29 cellular contexts compared by ENCODE assay signal in genomic region chr1:19747741-19748140, GRCh38. TPM values are rescaled to one million over a fixed set of nuclear protein-coding genes. Genes with fewer than 3 reads are reported as not detected.
"Had no signal": no experiment of that assay in that cellular context is flagged by ENCODE, and none has a peak within 500 bp of the region (broad histone marks: within the 10 kb centered on the region; RNA-seq: fewer than 3 reads in every experiment).

No MANE protein-coding gene starts in this region.

- H3K27me3 ChIP-seq: neural progenitor cell, ovary, right lobe of liver, sigmoid colon, spleen, suprapubic skin, testis, tibial nerve, upper lobe of left lung, vagina had no signal

- H3K27ac ChIP-seq: neural progenitor cell, ovary, parathyroid adenoma, psoas muscle, right lobe of liver, sigmoid colon, spleen, suprapubic skin, testis, tibial nerve, upper lobe of left lung, vagina had no signal

- H3K4me3 ChIP-seq: neural progenitor cell, ovary, psoas muscle, right lobe of liver, sigmoid colon, smooth muscle cell, spleen, suprapubic skin, testis, tibial nerve, upper lobe of left lung, vagina had no signal

- FAIRE-seq: urothelium cell line had no signal

- H2AFZ ChIP-seq: neural progenitor cell, parathyroid adenoma had no signal

- H3K9me3 ChIP-seq: ovary, psoas muscle, right lobe of liver, sigmoid colon, spleen, suprapubic skin, testis, tibial nerve, upper lobe of left lung, vagina had no signal

- H3K79me2 ChIP-seq: parathyroid adenoma had no signal

- H3K4me1 ChIP-seq: neural progenitor cell, psoas muscle, right lobe of liver, sigmoid colon, spleen, suprapubic skin, testis, tibial nerve, upper lobe of left lung, vagina had no signal

- H3K36me3 ChIP-seq: neural progenitor cell, ovary had no signal

- H3K9ac ChIP-seq: neural progenitor cell, parathyroid adenoma had no signal

- ATAC-seq: natural killer cell; psoas muscle; right cardiac atrium; right lobe of liver; stimulated activated memory B cell treated with anti-CD40 and anti-IgM and Interleukin-4, amounts not matched to agents 10 μg/mL and 1 μg/mL and 100 μg/mL, for 72 hours; stimulated activated naive CD8-positive, alpha-beta T cell treated with anti-CD3 and anti-CD28 coated beads, Interleukin-15, amount 100 ng/mL, for 72 hours; stimulated activated naive CD8-positive, alpha-beta T cell treated with anti-CD3 and anti-CD28 coated beads, Interleukin-15, Interleukin-2, amounts not matched to agents 100 U/mL and 50 U/mL, for 24 hours had no signal

- DNase-seq: natural killer cell; occipital lobe; ovary; psoas muscle; right cardiac atrium; right lobe of liver; sigmoid colon; spleen; stimulated activated CD4-positive, alpha-beta T cell treated with anti-CD3 and anti-CD28 coated beads, Interleukin-12 subunit alpha, Interleukin-12 subunit beta, amount 100 ng/mL, for 4 hours; stimulated activated CD4-positive, alpha-beta T cell treated with anti-CD3 and anti-CD28 coated beads, Interleukin-1b, Interleukin-23, amount 100 ng/mL, for 48 hours; stimulated activated CD4-positive, alpha-beta T cell treated with anti-CD3 and anti-CD28 coated beads, Interleukin-4, amount 100 ng/mL, for 1 hour; stimulated activated CD4-positive, alpha-beta T cell treated with anti-CD3 and anti-CD28 coated beads, Interleukin-4, amount 100 ng/mL, for 4 hours; stimulated activated CD8-positive, alpha-beta memory T cell treated with anti-CD3 and anti-CD28 coated beads, Interleukin-4, amount 100 ng/mL, for 48 hours; stimulated activated naive CD4-positive, alpha-beta T cell; stimulated activated naive CD8-positive, alpha-beta T cell treated with anti-CD3 and anti-CD28 coated beads, Interleukin-15, amount 100 ng/mL, for 72 hours; stimulated activated naive CD8-positive, alpha-beta T cell treated with anti-CD3 and anti-CD28 coated beads, Interleukin-15, Interleukin-2, amounts not matched to agents 100 U/mL and 50 U/mL, for 24 hours; substantia nigra; testis; trophoblast cell; upper lobe of left lung had no signal

- H3K4me2 ChIP-seq: neural progenitor cell, smooth muscle cell had no signal

RNA-seq across cellular contexts. Expression of gene TMCO4, which starts 52.0 kb away (rescaled TPM):
- polyA plus RNA-seq: neural cell had no signal
